10 cellular contexts compared by ENCODE assay signal in genomic region chrX:17861496-17862011, GRCh38. TPM values are rescaled to one million over a fixed set of nuclear protein-coding genes. Genes with fewer than 3 reads are reported as not detected.
DNase-seq lines count a peak whose midpoint lies in the region; ATAC-seq and TF ChIP-seq lines count a peak whose summit lies in the region.
"Had no signal": no experiment of that assay in that cellular context is flagged by ENCODE, and none has a peak within 500 bp of the region (broad histone marks: within the 10 kb centered on the region; RNA-seq: fewer than 3 reads in every experiment).

No MANE protein-coding gene starts in this region.

- H3K9me3 ChIP-seq in heart right ventricle = no peaks in the 10 kb centered on the region
- H3K9me3 ChIP-seq in vagina = no peaks in the 10 kb centered on the region

- WGBS in heart right ventricle, 2 donors = 3% methylated on average over 12 to 15 of the region's 15 CpGs

- H3K27me3 Mint-ChIP-seq in dendritic cell treated with granulocyte-macrophage colony-stimulating factor and Interleukin-4, amounts not matched to agents 40 ng/mL and 50 ng/mL, for 4 days = peaks cover 66% of the 10 kb centered on the region
- peaks cover 0 to 36% (median 10%) of the 10 kb centered on the region in 5 donors for H3K27me3 Mint-ChIP-seq in naive thymus-derived CD8-positive, alpha-beta T cell

- intact Hi-C loops in heart right ventricle (cut with DNase I) = loop anchor here in 2 of 10 donors (2.0 to 10.0 kb wide), 2 partner anchors 47 to 49 kb away; no protein-coding TSS in a partner anchor
- intact Hi-C loops in Right ventricle myocardium inferior (cut with DNase I) = loop anchor here (5.0 kb wide), 1 partner anchor 49 kb away; no protein-coding TSS in a partner anchor
- intact Hi-C loops in dendritic cell treated with granulocyte-macrophage colony-stimulating factor and Interleukin-4, amounts not matched to agents 40 ng/mL and 50 ng/mL, for 4 days (cut with micrococcal nuclease) = no loop called here
- intact Hi-C loops in vagina (cut with DNase I) = no loop called here

- peaks cover 0 to 15% (median 0%) of the 10 kb centered on the region in 9 donors for H3K4me1 ChIP-seq in heart right ventricle
- no peaks in the 10 kb centered on the region for H3K4me1 ChIP-seq in vagina

- peak overlapping the region; percentile 37 for H3K4me3 Mint-ChIP-seq in dendritic cell treated with granulocyte-macrophage colony-stimulating factor and Interleukin-4, amounts not matched to agents 40 ng/mL and 50 ng/mL, for 4 days
- H3K4me3 Mint-ChIP-seq in naive thymus-derived CD8-positive, alpha-beta T cell = peak overlapping the region; percentile 63 to 81 (median 70)

- H3K36me3 ChIP-seq in heart right ventricle (no peaks in the 10 kb centered on the region), vagina (no peaks in the 10 kb centered on the region)

- H3K27me3 ChIP-seq in heart right ventricle (peaks cover 0 to 77% (median 0%) of the 10 kb centered on the region in 7 donors), vagina (no peaks in the 10 kb centered on the region)

- H3K4me3 ChIP-seq in heart right ventricle (peak overlapping the region in 9 of 10 donors; percentile 33 to 60 (median 51)), vagina (peak overlapping the region; percentile 44 to 62)

- DNase-seq in heart right ventricle (no peak), Right ventricle myocardium inferior (ENCODE audit: missing footprints) (no peak), vagina (ENCODE audit: extremely low spot score in 2 of 2) (no peak), CD1c-positive myeloid dendritic cell (ENCODE audit: extremely low spot score) (no peak), midbrain (lab: John Stamatoyannopoulos, UW) (no peak)
- no peak for DNase-seq in naive thymus-derived CD8-positive, alpha-beta T cell
- DNase-seq: NCI-H1048, small intestine had no signal

- no peaks in the 10 kb centered on the region for H3K36me3 Mint-ChIP-seq in dendritic cell treated with granulocyte-macrophage colony-stimulating factor and Interleukin-4, amounts not matched to agents 40 ng/mL and 50 ng/mL, for 4 days (ENCODE audit: low read depth)
- no peaks in the 10 kb centered on the region for H3K36me3 Mint-ChIP-seq in naive thymus-derived CD8-positive, alpha-beta T cell

- ATAC-seq in heart right ventricle = peak in 2 of 8 donors; percentile 39 to 45
- no peak for ATAC-seq in Right ventricle myocardium inferior
- ATAC-seq in naive thymus-derived CD8-positive, alpha-beta T cell = no peak
- ATAC-seq in GM21576 (IDR thresholded peaks at IDR 0.05; ENCODE audit: unreplicated experiment) = no peak

- no peaks in the 10 kb centered on the region for H3K9me3 Mint-ChIP-seq in dendritic cell treated with granulocyte-macrophage colony-stimulating factor and Interleukin-4, amounts not matched to agents 40 ng/mL and 50 ng/mL, for 4 days
- peaks cover 0 to 4% (median 0%) of the 10 kb centered on the region in 9 donors for H3K9me3 Mint-ChIP-seq in naive thymus-derived CD8-positive, alpha-beta T cell

- TF ChIP-seq POLR2A in vagina (IDR thresholded peaks at IDR 0.05) = no peak

- H3K27ac ChIP-seq in heart right ventricle (no peak overlapping the region), vagina (peak overlapping the region; percentile 68)

- no peak overlapping the region for H3K27ac Mint-ChIP-seq in dendritic cell treated with granulocyte-macrophage colony-stimulating factor and Interleukin-4, amounts not matched to agents 40 ng/mL and 50 ng/mL, for 4 days
- H3K27ac Mint-ChIP-seq in naive thymus-derived CD8-positive, alpha-beta T cell = peak overlapping the region in 2 of 10 donors; percentile 34 to 43

- TF ChIP-seq CTCF in heart right ventricle (IDR thresholded peaks at IDR 0.05) = no peak
- TF ChIP-seq CTCF in vagina (IDR thresholded peaks at IDR 0.05) = no peak

- no peaks in the 10 kb centered on the region for H3K4me1 Mint-ChIP-seq in dendritic cell treated with granulocyte-macrophage colony-stimulating factor and Interleukin-4, amounts not matched to agents 40 ng/mL and 50 ng/mL, for 4 days (ENCODE audit: low read depth)
- peaks cover 4 to 10% (median 8%) of the 10 kb centered on the region in 4 donors for H3K4me1 Mint-ChIP-seq in naive thymus-derived CD8-positive, alpha-beta T cell

- POLR2A ChIA-PET in naive thymus-derived CD8-positive, alpha-beta T cell (lab: Charles Lee) = no interaction called here

RNA-seq across cellular contexts. Expression of gene RAI2, which starts 0.5 kb away (rescaled TPM):
- 10 to 100 TPM; 15.5 to 25.3 (median 20.6) TPM for total RNA-seq in heart right ventricle
- polyA plus RNA-seq in heart right ventricle = 10 to 100 TPM; 18.7 to 23.2 TPM
- total RNA-seq in Right ventricle myocardium inferior = 19.1 TPM
- 1 to 10 TPM; 2.9 to 3.2 TPM for total RNA-seq in naive thymus-derived CD8-positive, alpha-beta T cell
- 1 to 10 TPM in 2 of 3 donors, under 1 TPM in 1; 0.92 to 2.8 (median 1.1) TPM for polyA plus RNA-seq in naive thymus-derived CD8-positive, alpha-beta T cell
- 47.4 TPM for total RNA-seq in vagina
